In the genomic region with DNA sequence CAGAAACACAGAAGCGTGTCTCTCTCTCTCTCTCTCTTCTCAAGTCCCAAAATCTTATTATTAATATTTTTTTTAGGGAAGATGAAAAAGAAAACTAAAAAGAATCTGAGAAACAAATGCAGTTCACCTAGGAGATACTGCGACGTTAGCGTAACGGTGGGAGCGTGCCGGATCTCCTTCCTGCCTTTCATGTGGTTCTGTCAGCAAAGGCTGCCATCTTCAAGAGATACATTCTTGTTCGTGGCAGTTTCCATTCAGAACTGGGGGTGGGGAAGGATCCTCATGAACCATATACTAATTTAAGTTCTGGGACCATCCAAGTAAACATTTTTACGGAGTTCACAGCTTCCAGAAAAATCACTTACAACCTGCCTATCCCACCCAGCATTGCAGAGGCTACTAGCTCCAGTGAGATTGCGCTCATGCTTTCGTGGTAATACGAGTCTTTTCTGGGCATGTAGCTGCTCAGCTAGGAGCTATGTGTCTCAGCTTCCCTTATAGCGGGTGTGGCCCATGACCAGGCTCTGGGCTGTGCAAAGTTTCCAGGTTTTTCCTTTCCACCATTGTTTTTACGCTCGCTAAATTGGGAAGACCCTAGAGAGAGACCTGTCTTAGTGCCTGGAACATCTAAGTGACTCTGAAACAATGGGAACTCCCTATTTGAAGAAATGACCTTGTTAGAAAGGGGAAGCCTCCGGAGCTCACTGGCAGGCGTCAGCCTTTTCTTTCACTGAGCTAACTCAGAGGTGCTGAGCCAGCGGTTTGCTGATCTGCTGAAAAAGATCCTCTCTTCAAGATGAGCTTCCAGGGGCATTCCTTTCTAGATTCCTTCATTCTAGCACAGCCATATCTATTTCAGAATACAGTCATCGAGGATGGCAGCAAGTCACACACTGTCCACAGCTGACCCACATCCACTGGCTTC, we compare ENCODE assay signal across 8 cellular contexts. TPM values are rescaled to one million over a fixed set of nuclear protein-coding genes. Genes with fewer than 3 reads are reported as not detected.
DNase-seq lines count a peak whose midpoint lies in the region; ATAC-seq and TF ChIP-seq lines count a peak whose summit lies in the region.

No MANE protein-coding gene starts in this region.

- no peaks in the 10 kb centered on the region for H3K9me3 ChIP-seq in IMR-90 (ENCODE audit: control insufficient read depth, insufficient read depth, low read length)
- no peaks in the 10 kb centered on the region for H3K9me3 ChIP-seq in Karpas-422 (ENCODE audit: low read length)

- DNase-seq in IMR-90 (no peak), head of caudate nucleus (peak in 31 of 42 donors; percentile 10 to 57 (median 35)), NCI-H510A (lab: John Stamatoyannopoulos, UW) (no peak), Karpas-422 (no peak), HuH-7.5 (ENCODE audit: low spot score) (no peak)
- DNase-seq in activated CD4-positive, alpha-beta memory T cell treated with anti-CD3 and anti-CD28 coated beads, Interleukin-2, amount 10 ng/mL, durations not matched to agents 7 days and 5 days, result peak; percentile 81
- peak; percentile 65 to 69 for DNase-seq in stimulated activated CD4-positive, alpha-beta T cell treated with anti-CD3 and anti-CD28 coated beads, Interleukin-2, amount 100 ng/mL, for 24 hours

- no peak overlapping the region for H2BK15ac ChIP-seq in IMR-90 (ENCODE audit: low read depth, low read length)

- H3K4me3 Mint-ChIP-seq in activated CD4-positive, alpha-beta memory T cell treated with anti-CD3 and anti-CD28 coated beads, Interleukin-2, amount 10 ng/mL, durations not matched to agents 7 days and 5 days, result peak overlapping the region; percentile 62

- no peaks in the 10 kb centered on the region for H3K79me1 ChIP-seq in IMR-90 (ENCODE audit: low read depth in 1 of 2, low read length in 2 of 2)

- H4K91ac ChIP-seq in IMR-90 (ENCODE audit: insufficient read depth, low read depth, low read length), result no peak overlapping the region

- H3K27me3 ChIP-seq in IMR-90 (ENCODE audit: control insufficient read depth, insufficient read depth, low read length), result no peaks in the 10 kb centered on the region
- H3K27me3 ChIP-seq in Karpas-422 (ENCODE audit: low read length), result no peaks in the 10 kb centered on the region

- no peak overlapping the region for H3K27ac ChIP-seq in IMR-90 (ENCODE audit: insufficient read depth, low read length)
- no peak overlapping the region for H3K27ac ChIP-seq in Karpas-422 (ENCODE audit: low read length)

- no peak overlapping the region for H3K18ac ChIP-seq in IMR-90 (ENCODE audit: low read depth, low read length)

- H4K20me1 ChIP-seq in IMR-90 (ENCODE audit: insufficient read depth, low read length), result no peaks in the 10 kb centered on the region
- no peaks in the 10 kb centered on the region for H4K20me1 ChIP-seq in Karpas-422 (ENCODE audit: insufficient read depth, low read depth, low read length)

- H4K8ac ChIP-seq in IMR-90 (ENCODE audit: low read depth in 2 of 2, low read length in 2 of 2), result no peak overlapping the region

- TF ChIP-seq POLR2A in IMR-90 (IDR thresholded peaks at IDR 0.05; ENCODE audit: low read depth, low read length), result no peak

- no peaks in the 10 kb centered on the region for H3K79me2 ChIP-seq in Karpas-422 (ENCODE audit: low read length)

- no peaks in the 10 kb centered on the region for H3K27me3 Mint-ChIP-seq in activated CD4-positive, alpha-beta memory T cell treated with anti-CD3 and anti-CD28 coated beads, Interleukin-2, amount 10 ng/mL, durations not matched to agents 7 days and 5 days

- no peak overlapping the region for H2BK20ac ChIP-seq in IMR-90 (ENCODE audit: low read depth, low read length)

- no peak overlapping the region for H2AFZ ChIP-seq in IMR-90 (replicated peaks; ENCODE audit: low read length, poor library complexity)
- H2AFZ ChIP-seq in Karpas-422 (ENCODE audit: low read length), result no peak overlapping the region

- no peak overlapping the region for H3K14ac ChIP-seq in IMR-90 (replicated peaks; ENCODE audit: low read depth, low read length)

- no peak overlapping the region for H2AK9ac ChIP-seq in IMR-90 (replicated peaks; ENCODE audit: low read depth, low read length, poor library complexity)

- CTCF ChIA-PET in IMR-90 (lab: Yijun Ruan, JAX), result no interaction called here
- CTCF ChIA-PET in activated CD4-positive, alpha-beta memory T cell treated with anti-CD3 and anti-CD28 coated beads, Interleukin-2, amount 10 ng/mL, durations not matched to agents 7 days and 5 days (lab: Charles Lee), result interaction anchor here (0.8 to 3.5 kb wide), 9 partner anchors 8 to 322 kb away, joined by 3 to 23 read pairs (median 5); a partner anchor contains a TSS

- H2BK120ac ChIP-seq in IMR-90 (ENCODE audit: low read depth, low read length), result no peak overlapping the region

- peaks cover 89% of the 10 kb centered on the region for H3K36me3 Mint-ChIP-seq in activated CD4-positive, alpha-beta memory T cell treated with anti-CD3 and anti-CD28 coated beads, Interleukin-2, amount 10 ng/mL, durations not matched to agents 7 days and 5 days (ENCODE audit: low read depth)

- H2AK5ac ChIP-seq in IMR-90 (ENCODE audit: low read depth, low read length), result no peak overlapping the region

- dilution Hi-C loops in IMR-90 (cut with HindIII; ENCODE audit: low sequenced_read_pairs, unreplicated experiment), result no loop called here

- no peak overlapping the region for H3K4ac ChIP-seq in IMR-90 (ENCODE audit: low read depth, low read length)

- H3K4me2 ChIP-seq in IMR-90 (ENCODE audit: low read depth, low read length) (no peak overlapping the region), Karpas-422 (ENCODE audit: low read depth, low read length, poor library complexity, severe bottlenecking) (no peak overlapping the region)

- H3K9me2 ChIP-seq in Karpas-422 (replicated peaks; ENCODE audit: insufficient read depth, low read length), result no peaks in the 10 kb centered on the region

- no peak for ATAC-seq in IMR-90 (ENCODE audit: low read depth)
- ATAC-seq in GM21529 (IDR thresholded peaks at IDR 0.05; ENCODE audit: unreplicated experiment), result no peak

- intact Hi-C loops in IMR-90 (cut with micrococcal nuclease) (no loop called here), head of caudate nucleus (cut with DNase I) (no loop called here)

- H3K9me1 ChIP-seq in IMR-90 (ENCODE audit: insufficient read depth, low read length), result no peaks in the 10 kb centered on the region

- H3K27ac Mint-ChIP-seq in activated CD4-positive, alpha-beta memory T cell treated with anti-CD3 and anti-CD28 coated beads, Interleukin-2, amount 10 ng/mL, durations not matched to agents 7 days and 5 days, result peak overlapping the region; percentile 99

- no peak for TF ChIP-seq CTCF in IMR-90 (conservative IDR thresholded peaks at IDR 0.05; ENCODE audit: low read depth, low read length)

- no peaks in the 10 kb centered on the region for H3K9me3 Mint-ChIP-seq in activated CD4-positive, alpha-beta memory T cell treated with anti-CD3 and anti-CD28 coated beads, Interleukin-2, amount 10 ng/mL, durations not matched to agents 7 days and 5 days

- H3K23ac ChIP-seq in IMR-90 (ENCODE audit: low read depth, low read length), result no peak overlapping the region

- no peak for TF ChIP-seq RAD21 in IMR-90 (IDR thresholded peaks at IDR 0.05; ENCODE audit: low read length)

- H3K56ac ChIP-seq in IMR-90 (ENCODE audit: extremely low read depth, insufficient read depth, low read length), result no peak overlapping the region

- H3K4me1 Mint-ChIP-seq in activated CD4-positive, alpha-beta memory T cell treated with anti-CD3 and anti-CD28 coated beads, Interleukin-2, amount 10 ng/mL, durations not matched to agents 7 days and 5 days, result peaks cover 96% of the 10 kb centered on the region

- H3K4me3 ChIP-seq in IMR-90 (ENCODE audit: insufficient read depth, low read depth, low read length), result no peak overlapping the region
- H3K4me3 ChIP-seq in Karpas-422 (ENCODE audit: low read length), result no peak overlapping the region

- no TSS peak for BruUV-seq in IMR-90 (replicated peaks; lab: Mats Ljungman, UMichigan)

- POLR2A ChIA-PET in IMR-90 (lab: Charles Lee; ENCODE audit: unreplicated experiment), result no interaction called here
- POLR2A ChIA-PET in activated CD4-positive, alpha-beta memory T cell treated with anti-CD3 and anti-CD28 coated beads, Interleukin-2, amount 10 ng/mL, durations not matched to agents 7 days and 5 days (lab: Charles Lee), result interaction anchor here (0.6 to 15.6 kb wide), 14 partner anchors 8 to 78 kb away, joined by 3 to 362 read pairs (median 12); a partner anchor contains a TSS

- in situ Hi-C loops in IMR-90 (cut with MboI; ENCODE audit: low sequenced_read_pairs), result no loop called here

- WGBS in IMR-90 (ENCODE audit: extremely low coverage in 2 of 2, insufficient read length in 1 of 2), 2 experiments, result 29% methylated on average over 4 of the region's 19 CpGs; no CpG with 5 or more reads in 1 of the 2 experiments

- H4K5ac ChIP-seq in IMR-90 (ENCODE audit: low read depth, low read length), result no peak overlapping the region

- H3K36me3 ChIP-seq in IMR-90 (ENCODE audit: control insufficient read depth, insufficient read depth, low read length), result no peaks in the 10 kb centered on the region
- no peaks in the 10 kb centered on the region for H3K36me3 ChIP-seq in Karpas-422 (ENCODE audit: insufficient read depth, low read length)

- H3K9ac ChIP-seq in IMR-90 (ENCODE audit: low read depth, low read length) (no peak overlapping the region), Karpas-422 (ENCODE audit: low read length) (no peak overlapping the region)

- H3K4me1 ChIP-seq in IMR-90 (ENCODE audit: control insufficient read depth, insufficient read depth, low read length), result no peaks in the 10 kb centered on the region
- H3K4me1 ChIP-seq in Karpas-422 (ENCODE audit: low read length), result peaks cover 29% of the 10 kb centered on the region

- H2BK5ac ChIP-seq in IMR-90 (ENCODE audit: low read depth, low read length, poor library complexity, severe bottlenecking), result no peak overlapping the region

TF ChIP-seq in IMR-90, 13 proteins besides CTCF, POLR2A, EP300 and RAD21 (continues in another document):
- no peak for TF ChIP-seq RCOR1 (IDR thresholded peaks at IDR 0.05; ENCODE audit: insufficient replicate concordance, low read length)
- TF ChIP-seq CEBPB (IDR thresholded peaks at IDR 0.05; ENCODE audit: low read depth, low read length), result no peak

RNA-seq across cellular contexts. Expression of a gene that starts 17.3 kb away (rescaled TPM):
- not detected in 2 replicates for total RNA-seq in IMR-90 (2012; rRNA removed)
- polyA plus RNA-seq in IMR-90 (2012; rRNA removed), result not detected in 2 replicates
- not detected in 2 replicates for polyA plus RNA-seq in IMR-90 (2012; cell fraction: cytosol; rRNA removed)
- not detected in 2 replicates for polyA plus RNA-seq in IMR-90 (2012; cell fraction: nucleus; rRNA removed; ENCODE audit: low replicate concordance)
- total RNA-seq in activated CD4-positive, alpha-beta memory T cell treated with anti-CD3 and anti-CD28 coated beads, Interleukin-2, amount 10 ng/mL, durations not matched to agents 7 days and 5 days, result 100 to 1,000 TPM; 106 to 113 TPM
- total RNA-seq in Karpas-422 (2014; rRNA removed; shearing (Covaris generic); ENCODE audit: low replicate concordance), result 0.30 and 1.1 TPM in 2 replicates

RNA-seq across cellular contexts. Expression of a gene that starts 50.3 kb away (rescaled TPM):
- not detected in 2 replicates for total RNA-seq in IMR-90 (2012; rRNA removed)
- not detected in 2 replicates for polyA plus RNA-seq in IMR-90 (2012; rRNA removed)
- polyA plus RNA-seq in IMR-90 (2012; cell fraction: cytosol; rRNA removed), result not detected in 2 replicates
- not detected in 2 replicates for polyA plus RNA-seq in IMR-90 (2012; cell fraction: nucleus; rRNA removed; ENCODE audit: low replicate concordance)
- 10 to 100 TPM; 21.6 to 23.3 TPM for total RNA-seq in activated CD4-positive, alpha-beta memory T cell treated with anti-CD3 and anti-CD28 coated beads, Interleukin-2, amount 10 ng/mL, durations not matched to agents 7 days and 5 days
- 14.4 and 29.4 TPM in 2 replicates for total RNA-seq in Karpas-422 (2014; rRNA removed; shearing (Covaris generic); ENCODE audit: low replicate concordance)

Comparison
In these comparisons a context has a peak if more than half of its experiments do, and no peak if none do; other contexts are left out.
1. DNase-seq: peak in activated CD4-positive, alpha-beta memory T cell treated with anti-CD3 and anti-CD28 coated beads, Interleukin-2, amount 10 ng/mL, durations not matched to agents 7 days and 5 days (single experiment), head of caudate nucleus (31 of 42) and stimulated activated CD4-positive, alpha-beta T cell treated with anti-CD3 and anti-CD28 coated beads, Interleukin-2, amount 100 ng/mL, for 24 hours (2 of 2); none in IMR-90 (single experiment), NCI-H510A (single experiment), Karpas-422 (single experiment) and HuH-7.5 (single experiment).
2. RNA of a gene that starts 17.3 kb away (total RNA-seq): 106 to 113 TPM in activated CD4-positive, alpha-beta memory T cell treated with anti-CD3 and anti-CD28 coated beads, Interleukin-2, amount 10 ng/mL, durations not matched to agents 7 days and 5 days; 0.30 to 1.1 TPM in Karpas-422 and not detected in IMR-90; every median in the first group is over 10 times any median in the second.
3. RNA of a gene that starts 50.3 kb away (total RNA-seq): 14.4 to 29.4 TPM in Karpas-422 and 21.6 to 23.3 TPM in activated CD4-positive, alpha-beta memory T cell treated with anti-CD3 and anti-CD28 coated beads, Interleukin-2, amount 10 ng/mL, durations not matched to agents 7 days and 5 days; not detected in IMR-90; every median in the first group is over 10 times any median in the second.